8 cellular contexts compared by ENCODE assay signal in the genomic region with DNA sequence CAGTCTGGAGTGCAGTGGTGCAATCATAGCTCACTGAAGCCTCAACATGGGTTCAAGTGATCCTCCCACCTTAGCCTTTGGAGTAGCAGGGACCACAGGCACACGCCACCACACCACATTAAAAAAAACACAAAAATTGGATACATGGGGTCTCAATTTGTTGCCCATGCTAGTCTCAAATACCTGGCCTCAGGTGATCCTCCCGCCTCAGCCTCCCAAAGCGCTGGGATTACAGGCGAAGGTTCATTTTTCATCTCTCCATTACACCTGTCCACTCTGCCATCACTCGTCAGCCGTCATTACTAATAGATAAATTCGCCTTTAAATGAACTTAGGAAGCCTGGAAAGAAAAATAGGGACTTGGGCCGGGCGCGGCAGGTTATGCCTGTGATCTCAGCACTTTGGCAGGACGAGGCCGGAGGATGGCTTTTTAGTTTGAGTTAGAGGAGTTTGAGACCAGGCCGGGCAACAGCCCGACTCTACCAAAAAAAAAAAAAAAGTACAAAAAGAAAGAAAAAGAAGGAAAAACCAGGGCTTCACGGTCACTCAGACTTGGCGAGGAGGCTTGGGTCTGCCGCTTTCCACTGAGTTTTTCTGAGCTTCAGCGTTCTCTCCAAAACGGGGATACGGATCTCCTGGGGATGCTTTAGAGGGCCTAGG. TPM values are rescaled to one million over a fixed set of nuclear protein-coding genes. Genes with fewer than 3 reads are reported as not detected.
DNase-seq lines count a peak whose midpoint lies in the region; ATAC-seq and TF ChIP-seq lines count a peak whose summit lies in the region.

No MANE protein-coding gene starts in this region.

- whole genome bisulfite sequencing in body of pancreas, 2 donors: 1 to 3% methylated on average over 20 of the region's 20 CpGs
- WGBS in tibial nerve, 2 donors: 5 to 7% methylated on average over 20 of the region's 20 CpGs

- peak overlapping the region; percentile 96 for H3K4me3 Mint-ChIP-seq in HFFc6

- H3K4me3 ChIP-seq in body of pancreas (peak overlapping the region; percentile 13 to 93), tibial nerve (peak overlapping the region; percentile 74 to 91 (median 78))

- H3K27me3 ChIP-seq in body of pancreas (no peaks in the 10 kb centered on the region), tibial nerve (no peaks in the 10 kb centered on the region)

- H3K9me3 ChIP-seq in body of pancreas (no peaks in the 10 kb centered on the region), tibial nerve (no peaks in the 10 kb centered on the region)

- no peak for TF ChIP-seq CTCF in 22Rv1 (IDR thresholded peaks at IDR 0.05)
- no peak for TF ChIP-seq CTCF in HFFc6 (IDR thresholded peaks at IDR 0.05)
- TF ChIP-seq CTCF in body of pancreas (IDR thresholded peaks at IDR 0.05): no peak
- no peak for TF ChIP-seq CTCF in tibial nerve (IDR thresholded peaks at IDR 0.05)

- H3K27ac Mint-ChIP-seq in HFFc6: peak overlapping the region; percentile 95

- no peak for TF ChIP-seq EP300 in tibial nerve (IDR thresholded peaks at IDR 0.05)

- H3K36me3 Mint-ChIP-seq in HFFc6 (ENCODE audit: low read depth): peaks cover 34% of the 10 kb centered on the region

- H3K36me3 ChIP-seq in body of pancreas (replicated peaks in 1 of 2; ENCODE audit: insufficient read depth in 1 of 2, low read depth in 2 of 2) (no peaks in the 10 kb centered on the region), tibial nerve (peaks cover 0 to 16% (median 2%) of the 10 kb centered on the region in 3 donors)

- peak overlapping the region; percentile 90 for H3K27ac ChIP-seq in 22Rv1
- H3K27ac ChIP-seq in body of pancreas: peak overlapping the region; percentile 72 to 96 (median 86)
- peak overlapping the region; percentile 89 to 98 (median 96) for H3K27ac ChIP-seq in tibial nerve

- DNase-seq in HFFc6 (no peak), body of pancreas (peak in 1 of 4 donors; percentile 21), left lobe of liver (ENCODE audit: low spot score) (no peak), tibial nerve (ENCODE audit: low spot score in 2 of 2) (no peak), NCI-H2196 treated with DMSO at 0.1 percent for 48 hours (lab: John Stamatoyannopoulos, UW; ENCODE audit: unreplicated experiment) (no peak)

- H3K4me1 ChIP-seq in body of pancreas (peaks cover 46% of the 10 kb centered on the region), tibial nerve (peaks cover 7 to 48% (median 30%) of the 10 kb centered on the region in 4 donors)

- H3K9me3 Mint-ChIP-seq in HFFc6: peaks cover 3% of the 10 kb centered on the region; the same call in 1 of the 2 replicates

- ATAC-seq in body of pancreas: peak; percentile 1
- peak; percentile 11 for ATAC-seq in left lobe of liver
- no peak for ATAC-seq in GM19023 (IDR thresholded peaks at IDR 0.05; ENCODE audit: unreplicated experiment)
- no peak for ATAC-seq in HG03565 (IDR thresholded peaks at IDR 0.05; ENCODE audit: unreplicated experiment)

- peaks cover 53% of the 10 kb centered on the region for H3K4me1 Mint-ChIP-seq in HFFc6 (ENCODE audit: low read depth)

- H3K27me3 Mint-ChIP-seq in HFFc6 (ENCODE audit: insufficient read depth): peaks cover 7% of the 10 kb centered on the region

- TF ChIP-seq POLR2A in body of pancreas (IDR thresholded peaks at IDR 0.05) (no peak), tibial nerve (IDR thresholded peaks at IDR 0.05) (no peak)

- intact Hi-C loops in body of pancreas (cut with DNase I): loop anchor here (10.0 kb wide), 1 partner anchor 90 kb away; the partner anchor contains the start of gene EID2B

RNA-seq across cellular contexts. Expression of gene SUPT5H, which starts 0.7 kb away (rescaled TPM):
- 100 to 1,000 TPM; 102 to 129 (median 107) TPM for total RNA-seq in HFFc6 (2021; fragmentation: NEBNext Ultra II Directional; extraction: Animal tissue kit (Norgen Biotek cat#: 25700))
- 10 to 100 TPM; 82.0 to 90.3 TPM for total RNA-seq in body of pancreas
- total RNA-seq in left lobe of liver: 57.0 TPM
- 100 to 1,000 TPM in 3 of 4 donors, 10 to 100 TPM in 1; 94.4 to 120 (median 106) TPM for total RNA-seq in tibial nerve

RNA-seq across cellular contexts. Expression of gene RPS16, which starts 9.0 kb away (rescaled TPM):
- total RNA-seq in HFFc6 (2021; fragmentation: NEBNext Ultra II Directional; extraction: Animal tissue kit (Norgen Biotek cat#: 25700)): 1,000 to 10,000 TPM; 1,647 to 2,008 (median 1,885) TPM
- total RNA-seq in body of pancreas (1,000 to 10,000 TPM in 1 of 2 donors, 100 to 1,000 TPM in 1; 573 to 1,475 TPM), left lobe of liver (668 TPM), tibial nerve (1,000 to 10,000 TPM; 1,048 to 1,762 (median 1,462) TPM)

RNA-seq across cellular contexts. Expression of gene PLEKHG2, which starts 32.3 kb away (rescaled TPM):
- 10 to 100 TPM; 38.3 to 56.0 (median 45.7) TPM for total RNA-seq in HFFc6 (2021; fragmentation: NEBNext Ultra II Directional; extraction: Animal tissue kit (Norgen Biotek cat#: 25700))
- 10 to 100 TPM in 1 of 2 donors, 1 to 10 TPM in 1; 6.7 to 13.2 TPM for total RNA-seq in body of pancreas
- 3.8 TPM for total RNA-seq in left lobe of liver
- 10 to 100 TPM; 20.1 to 62.1 (median 35.6) TPM for total RNA-seq in tibial nerve

RNA-seq across cellular contexts. Expression of gene TIMM50, which starts 35.9 kb away (rescaled TPM):
- 100 to 1,000 TPM in 1 of 6 experiments, 10 to 100 TPM in 5; 86.2 to 104 (median 92.5) TPM for total RNA-seq in HFFc6 (2021; fragmentation: NEBNext Ultra II Directional; extraction: Animal tissue kit (Norgen Biotek cat#: 25700))
- 10 to 100 TPM; 30.4 to 50.8 TPM for total RNA-seq in body of pancreas
- total RNA-seq in left lobe of liver: 31.7 TPM
- 10 to 100 TPM; 38.4 to 65.5 (median 55.4) TPM for total RNA-seq in tibial nerve

RNA-seq across cellular contexts. Expression of gene ZFP36, which starts 38.1 kb away (rescaled TPM):
- 10 to 100 TPM; 30.9 to 81.6 (median 68.5) TPM for total RNA-seq in HFFc6 (2021; fragmentation: NEBNext Ultra II Directional; extraction: Animal tissue kit (Norgen Biotek cat#: 25700))
- total RNA-seq in body of pancreas (100 to 1,000 TPM in 1 of 2 donors, 10 to 100 TPM in 1; 55.8 to 108 TPM), left lobe of liver (44.0 TPM), tibial nerve (100 to 1,000 TPM; 125 to 274 (median 178) TPM)

Comparison
In these comparisons a context has a peak if more than half of its experiments do, and no peak if none do; other contexts are left out.
1. ATAC-seq: peak in body of pancreas (single experiment) and left lobe of liver (single experiment); none in GM19023 (single experiment) and HG03565 (single experiment).
2. Peak in every context shown above with its lines, with median percentiles within 50 percentile points of each other: H3K27ac ChIP-seq.